In genomic region chr12:44627767-44628166, GRCh38 we compare ENCODE assay signal across 25 cellular contexts.
"Had no signal": no experiment of that assay in that cellular context is flagged by ENCODE, and none has a peak within 500 bp of the region (broad histone marks: within the 10 kb centered on the region; RNA-seq: fewer than 3 reads in every experiment).

No MANE protein-coding gene starts in this region.

- H3K27me3 ChIP-seq: foreskin keratinocyte, gastroesophageal sphincter, heart left ventricle, hepatocyte, right atrium auricular region, spleen, testis, tibial artery had no signal

- ATAC-seq: foreskin keratinocyte; gastroesophageal sphincter; heart left ventricle; left lobe of liver; mucosa of descending colon; natural killer cell treated with Interleukin-12 subunit alpha and Interleukin-12 subunit beta and Interleukin-15 and Interleukin-18, amount 100 ng/mL, for 72 hours; stimulated activated memory B cell treated with anti-CD40 and anti-IgM and Interleukin-4, amounts not matched to agents 10 μg/mL and 1 μg/mL and 100 μg/mL, for 72 hours; stimulated activated naive CD8-positive, alpha-beta T cell treated with anti-CD3 and anti-CD28 coated beads, Interleukin-15, Interleukin-2, amounts not matched to agents 100 U/mL and 50 U/mL, for 24 hours had no signal

- H3K4me3 ChIP-seq: gastroesophageal sphincter, heart left ventricle, hepatocyte, lung, mucosa of descending colon, prostate gland, right atrium auricular region, skin epidermis, spleen, testis, tibial artery had no signal

- H3K36me3 ChIP-seq: gastroesophageal sphincter, heart left ventricle, prostate gland, right atrium auricular region, spleen, tibial artery had no signal

- DNase-seq: cortex of kidney; foreskin keratinocyte; heart left ventricle; kidney; mucosa of descending colon; naive B cell; spleen; stimulated activated CD4-positive, alpha-beta T cell treated with anti-CD3 and anti-CD28 coated beads, Interleukin-4, amount 100 ng/mL, for 4 hours; stimulated activated naive CD8-positive, alpha-beta T cell treated with anti-CD3 and anti-CD28 coated beads, Interleukin-15, Interleukin-2, amounts not matched to agents 100 U/mL and 50 U/mL, for 24 hours; testis; tibial artery had no signal

- H3K4me2 ChIP-seq: hepatocyte had no signal

- H3K36me3 Mint-ChIP-seq: memory B cell; mesothelial cell of epicardium; naive B cell; natural killer cell treated with Interleukin-12 subunit alpha and Interleukin-12 subunit beta and Interleukin-15 and Interleukin-18, amount 100 ng/mL, for 72 hours; stimulated activated memory B cell treated with anti-CD40 and anti-IgM and Interleukin-4, amounts not matched to agents 10 μg/mL and 1 μg/mL and 100 μg/mL, for 72 hours; type B pancreatic cell had no signal

- H3K9me3 ChIP-seq: gastroesophageal sphincter, heart left ventricle, mucosa of descending colon, prostate gland, right atrium auricular region, spleen, testis, tibial artery had no signal

- H3K4me1 Mint-ChIP-seq: memory B cell; naive B cell; stimulated activated memory B cell treated with anti-CD40 and anti-IgM and Interleukin-4, amounts not matched to agents 10 μg/mL and 1 μg/mL and 100 μg/mL, for 72 hours had no signal

- H3K79me2 ChIP-seq: hepatocyte, parathyroid adenoma had no signal

- H3K4me1 ChIP-seq: foreskin keratinocyte, gastroesophageal sphincter, heart left ventricle, parathyroid adenoma, prostate gland, right atrium auricular region, spleen, testis, tibial artery had no signal

- H3K27ac ChIP-seq: foreskin keratinocyte, gastroesophageal sphincter, heart left ventricle, hepatocyte, parathyroid adenoma, prostate gland, right atrium auricular region, skin epidermis, spleen, testis, tibial artery had no signal

- H2AFZ ChIP-seq: hepatocyte, parathyroid adenoma had no signal

- H3K9ac ChIP-seq: parathyroid adenoma had no signal

- H3K9me3 Mint-ChIP-seq: memory B cell; mesothelial cell of epicardium; natural killer cell treated with Interleukin-12 subunit alpha and Interleukin-12 subunit beta and Interleukin-15 and Interleukin-18, amount 100 ng/mL, for 72 hours; neural crest cell; stimulated activated memory B cell treated with anti-CD40 and anti-IgM and Interleukin-4, amounts not matched to agents 10 μg/mL and 1 μg/mL and 100 μg/mL, for 72 hours; type B pancreatic cell had no signal

- H3K27me3 Mint-ChIP-seq: naive B cell; natural killer cell treated with Interleukin-12 subunit alpha and Interleukin-12 subunit beta and Interleukin-15 and Interleukin-18, amount 100 ng/mL, for 72 hours; stimulated activated memory B cell treated with anti-CD40 and anti-IgM and Interleukin-4, amounts not matched to agents 10 μg/mL and 1 μg/mL and 100 μg/mL, for 72 hours; type B pancreatic cell had no signal

- FAIRE-seq: kidney had no signal

- H3K4me3 Mint-ChIP-seq: memory B cell; mesothelial cell of epicardium; naive B cell; natural killer cell treated with Interleukin-12 subunit alpha and Interleukin-12 subunit beta and Interleukin-15 and Interleukin-18, amount 100 ng/mL, for 72 hours; neural crest cell; stimulated activated memory B cell treated with anti-CD40 and anti-IgM and Interleukin-4, amounts not matched to agents 10 μg/mL and 1 μg/mL and 100 μg/mL, for 72 hours; type B pancreatic cell had no signal

- H3K27ac Mint-ChIP-seq: memory B cell; mesothelial cell of epicardium; naive B cell; natural killer cell treated with Interleukin-12 subunit alpha and Interleukin-12 subunit beta and Interleukin-15 and Interleukin-18, amount 100 ng/mL, for 72 hours; stimulated activated memory B cell treated with anti-CD40 and anti-IgM and Interleukin-4, amounts not matched to agents 10 μg/mL and 1 μg/mL and 100 μg/mL, for 72 hours; type B pancreatic cell had no signal
